ENCODE assay signal across 1 cellular context in genomic region chr1:54542120-54542961, GRCh38.
A peak's percentile ranks its signal among the peaks of the same experiment; 100 is the strongest.
TF ChIP-seq lines count a peak whose summit lies in the region.

No MANE protein-coding gene starts in this region.

TF ChIP-seq in H1, 55 proteins besides CTCF, POLR2A, EP300 and RAD21 (continued from another document):
- TF ChIP-seq TEAD4 (IDR thresholded peaks at IDR 0.05; ENCODE audit: low read depth, low read length): peak; percentile 33; the same call in 1 of the 2 replicates
- TF ChIP-seq ATF2 (IDR thresholded peaks at IDR 0.05; ENCODE audit: low read length): no peak
- TF ChIP-seq TAF7 (optimal IDR thresholded peaks at IDR 0.05; ENCODE audit: borderline replicate concordance, low read depth, low read length): peak; percentile 32
- TF ChIP-seq, protein P1, sequence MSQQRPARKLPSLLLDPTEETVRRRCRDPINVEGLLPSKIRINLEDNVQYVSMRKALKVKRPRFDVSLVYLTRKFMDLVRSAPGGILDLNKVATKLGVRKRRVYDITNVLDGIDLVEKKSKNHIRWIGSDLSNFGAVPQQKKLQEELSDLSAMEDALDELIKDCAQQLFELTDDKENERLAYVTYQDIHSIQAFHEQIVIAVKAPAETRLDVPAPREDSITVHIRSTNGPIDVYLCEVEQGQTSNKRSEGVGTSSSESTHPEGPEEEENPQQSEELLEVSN (IDR thresholded peaks at IDR 0.05): peak; percentile 80
- peak; percentile 20; the same call in 1 of the 2 replicates for TF ChIP-seq YY1 (IDR thresholded peaks at IDR 0.05; ENCODE audit: low read depth, low read length)
- TF ChIP-seq KDM1A (IDR thresholded peaks at IDR 0.05; ENCODE audit: borderline replicate concordance, low read length): no peak
